In genomic region chr1:201702936-201703335, GRCh38 we compare ENCODE assay signal across 9 cellular contexts.
DNase-seq lines count a peak whose midpoint lies in the region; ATAC-seq, FAIRE-seq and TF ChIP-seq lines count a peak whose summit lies in the region.
"Had no signal": no experiment of that assay in that cellular context is flagged by ENCODE, and none has a peak within 500 bp of the region (broad histone marks: within the 10 kb centered on the region; RNA-seq: fewer than 3 reads in every experiment).

No MANE protein-coding gene starts in this region.

- intact Hi-C loops in PC-9 (cut with micrococcal nuclease; ENCODE audit: unreplicated experiment), result no loop called here

- CTCF ChIA-PET in A549 (lab: Yijun Ruan, JAX), result interaction anchor here (0.6 to 29.6 kb wide), 29 partner anchors 9 to 249 kb away, joined by 3 to 903 read pairs (median 9); no protein-coding TSS in a partner anchor
- CTCF ChIA-PET in PC-9 (lab: Charles Lee), result interaction anchor here (2.0 kb wide), 1 partner anchor 144 kb away, joined by 14 read pairs; no protein-coding TSS in a partner anchor

- H3K9me3 ChIP-seq in A549, result no peaks in the 10 kb centered on the region
- no peaks in the 10 kb centered on the region for H3K9me3 ChIP-seq in PC-9 (ENCODE audit: insufficient read depth, low read depth)

- H3K4me2 ChIP-seq in A549 (peak overlapping the region; percentile 59), PC-9 (no peak overlapping the region)

- no TSS peak for BruUV-seq in PC-9 (replicated peaks; lab: Mats Ljungman, UMichigan)

- FAIRE-seq in A549 (lab: Jason Lieb, UNC), result no peak
- FAIRE-seq in H54 (lab: Jason Lieb, UNC), result no peak

- no peaks in the 10 kb centered on the region for H3K27me3 ChIP-seq in PC-9 (ENCODE audit: insufficient read depth, low read depth)

- no peak overlapping the region for H2AFZ ChIP-seq in PC-9

- peaks cover 21% of the 10 kb centered on the region for H3K4me1 ChIP-seq in A549
- no peaks in the 10 kb centered on the region for H3K4me1 ChIP-seq in PC-9 (replicated peaks; ENCODE audit: insufficient read depth)

- H3K36me3 ChIP-seq in PC-9 (ENCODE audit: low read depth), result no peaks in the 10 kb centered on the region

- H3K27ac ChIP-seq in A549, result peak overlapping the region; percentile 75 to 85
- no peak overlapping the region for H3K27ac ChIP-seq in PC-9

- TF ChIP-seq CTCF in A549 (IDR thresholded peaks at IDR 0.05), result no peak
- TF ChIP-seq CTCF in PC-9 (conservative IDR thresholded peaks at IDR 0.05), result no peak

- in situ Hi-C loops in SK-MEL-5 (cut with HindIII; ENCODE audit: low pct_unique_long_range_greater_than_20kb, low sequenced_read_pairs) (no loop called here), G401 (cut with HindIII; ENCODE audit: low sequenced_read_pairs) (no loop called here)

- DNase-seq in A549 (ENCODE audit: low read depth in 1 of 2, low spot score in 1 of 2) (peak in 1 of 2 experiments; percentile 48), NCI-H128 (lab: John Stamatoyannopoulos, UW; ENCODE audit: unreplicated experiment) (peak; percentile 88), SK-MEL-5 (ENCODE audit: low read depth, low spot score) (peak; percentile 18), kidney tubule cell (ENCODE audit: low spot score) (peak; percentile 40), H54 (ENCODE audit: insufficient read length, low spot score) (no peak), PC-9 (no peak), NK-92 (lab: John Stamatoyannopoulos, UW; ENCODE audit: unreplicated experiment) (no peak), G401 (ENCODE audit: low spot score) (no peak)
- DNase-seq: activated gamma-delta T cell treated with Interleukin-2 at 50 U/mL for 16 hours had no signal

- H3K79me2 ChIP-seq in PC-9 (ENCODE audit: low read depth), result no peaks in the 10 kb centered on the region

- TF ChIP-seq EP300 in A549 (IDR thresholded peaks at IDR 0.05), result no peak

- TF ChIP-seq RAD21 in A549 (conservative IDR thresholded peaks at IDR 0.05 in 1 of 2, IDR thresholded peaks at IDR 0.05 in 1 of 2), result no peak

- 0 out of 2 replicates have a peak, but pooled peaks cover 4% of the 10 kb centered on the region for H4K20me1 ChIP-seq in PC-9 (ENCODE audit: insufficient read depth)

- peak; percentile 14 to 34; a peak in 4 of 6 replicates for ATAC-seq in A549

- H3F3A ChIP-seq in PC-9 (ENCODE audit: insufficient read depth, low read depth), result no peaks in the 10 kb centered on the region

- POLR2A ChIA-PET in A549 (lab: Yijun Ruan, JAX), result no interaction called here
- POLR2A ChIA-PET in PC-9 (lab: Charles Lee; ENCODE audit: unreplicated experiment), result no interaction called here

- WGBS in A549 (ENCODE audit: missing lambda C conversion rate), result 64% methylated on average over 1 of the region's 2 CpGs

- TF ChIP-seq POLR2A in A549 (IDR thresholded peaks at IDR 0.05; ENCODE audit: low read length) (no peak), H54 (IDR thresholded peaks at IDR 0.05; ENCODE audit: low read depth, low read length) (no peak)

- no peak overlapping the region for H3K4me3 ChIP-seq in A549
- H3K4me3 ChIP-seq in PC-9, result no peak overlapping the region

- no peaks in the 10 kb centered on the region for H3K9me2 ChIP-seq in PC-9 (ENCODE audit: insufficient read depth)

TF ChIP-seq in A549, 52 proteins besides CTCF, POLR2A, EP300 and RAD21:
- TF ChIP-seq RFX5 (IDR thresholded peaks at IDR 0.05), result peak; percentile 78; the same call in 1 of the 2 replicates
- TF ChIP-seq CBX2 (IDR thresholded peaks at IDR 0.05; ENCODE audit: borderline replicate concordance, low read depth), result no peak

Comparison
In these comparisons a context has a peak if more than half of its experiments do, and no peak if none do; other contexts are left out.
1. DNase-seq: peak in NCI-H128 (single experiment), SK-MEL-5 (single experiment) and kidney tubule cell (single experiment); none in H54 (single experiment), PC-9 (0 of 2), NK-92 (single experiment) and G401 (single experiment).